Comparison of ENCODE assay signal across 2 cellular contexts in the genomic region with DNA sequence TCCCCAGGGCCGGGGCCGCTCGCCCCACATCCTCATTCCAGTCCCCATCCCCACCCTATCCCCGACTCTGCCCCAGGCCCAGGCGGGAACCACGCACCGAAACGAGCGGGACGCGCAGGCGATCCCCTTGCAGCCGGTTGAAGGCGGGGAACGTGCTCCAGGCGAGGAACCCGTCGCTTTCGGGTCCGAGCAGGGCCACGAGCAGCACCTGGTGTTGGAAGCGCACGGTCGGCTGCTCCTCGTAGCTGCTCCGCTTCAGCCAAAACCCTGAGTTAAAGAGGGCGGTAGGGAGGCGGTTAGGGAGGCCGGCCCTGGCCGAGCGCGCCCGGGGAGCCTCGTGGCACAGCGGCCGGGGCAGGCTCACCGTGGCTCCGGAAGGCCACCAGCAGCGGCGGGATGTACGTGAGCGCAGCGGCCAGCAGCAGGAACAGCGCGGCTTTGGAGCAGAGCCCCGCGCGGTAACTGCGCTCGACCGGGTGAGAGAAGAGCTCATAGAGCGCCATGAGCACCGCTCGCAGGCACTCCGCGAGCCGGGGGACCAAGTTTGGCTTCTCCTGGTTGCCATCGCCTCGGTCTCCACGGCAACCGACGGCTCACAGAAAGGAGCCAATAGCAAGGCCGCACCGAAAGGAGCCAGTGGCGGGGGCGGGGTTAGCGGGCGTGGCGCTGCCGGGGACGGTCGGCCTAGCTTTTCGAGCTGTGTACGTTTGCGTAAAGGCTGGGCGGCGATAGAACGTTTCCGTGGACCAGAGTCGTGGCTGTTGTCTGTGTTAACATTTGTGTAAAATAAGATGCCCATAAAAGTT.
TF ChIP-seq lines count a peak whose summit lies in the region.

A gene with protein sequence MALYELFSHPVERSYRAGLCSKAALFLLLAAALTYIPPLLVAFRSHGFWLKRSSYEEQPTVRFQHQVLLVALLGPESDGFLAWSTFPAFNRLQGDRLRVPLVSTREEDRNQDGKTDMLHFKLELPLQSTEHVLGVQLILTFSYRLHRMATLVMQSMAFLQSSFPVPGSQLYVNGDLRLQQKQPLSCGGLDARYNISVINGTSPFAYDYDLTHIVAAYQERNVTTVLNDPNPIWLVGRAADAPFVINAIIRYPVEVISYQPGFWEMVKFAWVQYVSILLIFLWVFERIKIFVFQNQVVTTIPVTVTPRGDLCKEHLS (minus strand): TSS at position 546 of the 806 bp plus-strand sequence. CDS start 43 bp downstream, at position 503.

TF ChIP-seq in HCT116, 20 proteins besides CTCF, POLR2A, EP300 and RAD21:
- TF ChIP-seq CBX3 (IDR thresholded peaks at IDR 0.05; ENCODE audit: low read depth) (no peak), EGR1 (IDR thresholded peaks at IDR 0.05; ENCODE audit: low read depth) (peak; percentile 89), CEBPB (IDR thresholded peaks at IDR 0.05; ENCODE audit: low read depth) (no peak), EZH2 (IDR thresholded peaks at IDR 0.05) (no peak), POLR2AphosphoS5 (IDR thresholded peaks at IDR 0.05; ENCODE audit: low read depth, low read length) (peak; percentile 69), ZFX (IDR thresholded peaks at IDR 0.05) (peak; percentile 71; the same call in 1 of the 2 replicates), FOSL1 (IDR thresholded peaks at IDR 0.05; ENCODE audit: low read depth) (no peak), ELF1 (IDR thresholded peaks at IDR 0.05; ENCODE audit: borderline replicate concordance, low read depth) (no peak), SP1 (IDR thresholded peaks at IDR 0.05; ENCODE audit: low read depth) (peak; percentile 55), ZNF274 (IDR thresholded peaks at IDR 0.05; ENCODE audit: low read depth, low read length) (no peak), TCF7L2 (IDR thresholded peaks at IDR 0.05; ENCODE audit: borderline replicate concordance, extremely low read depth, insufficient read depth, insufficient read length) (no peak), EZH2phosphoT487 (IDR thresholded peaks at IDR 0.05; ENCODE audit: borderline replicate concordance) (no peak), ATF3 (IDR thresholded peaks at IDR 0.05) (no peak), JUND (IDR thresholded peaks at IDR 0.05) (no peak), YY1 (IDR thresholded peaks at IDR 0.05; ENCODE audit: extremely low read depth, insufficient replicate concordance, low read depth, low read length) (peak; percentile 42), SRF (IDR thresholded peaks at IDR 0.05; ENCODE audit: low read depth) (no peak), SIN3A (IDR thresholded peaks at IDR 0.05; ENCODE audit: low read depth) (peak; percentile 84)
- TF ChIP-seq, protein P1, sequence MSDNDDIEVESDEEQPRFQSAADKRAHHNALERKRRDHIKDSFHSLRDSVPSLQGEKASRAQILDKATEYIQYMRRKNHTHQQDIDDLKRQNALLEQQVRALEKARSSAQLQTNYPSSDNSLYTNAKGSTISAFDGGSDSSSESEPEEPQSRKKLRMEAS (IDR thresholded peaks at IDR 0.05): peak; percentile 80
- TF ChIP-seq, protein P2, sequence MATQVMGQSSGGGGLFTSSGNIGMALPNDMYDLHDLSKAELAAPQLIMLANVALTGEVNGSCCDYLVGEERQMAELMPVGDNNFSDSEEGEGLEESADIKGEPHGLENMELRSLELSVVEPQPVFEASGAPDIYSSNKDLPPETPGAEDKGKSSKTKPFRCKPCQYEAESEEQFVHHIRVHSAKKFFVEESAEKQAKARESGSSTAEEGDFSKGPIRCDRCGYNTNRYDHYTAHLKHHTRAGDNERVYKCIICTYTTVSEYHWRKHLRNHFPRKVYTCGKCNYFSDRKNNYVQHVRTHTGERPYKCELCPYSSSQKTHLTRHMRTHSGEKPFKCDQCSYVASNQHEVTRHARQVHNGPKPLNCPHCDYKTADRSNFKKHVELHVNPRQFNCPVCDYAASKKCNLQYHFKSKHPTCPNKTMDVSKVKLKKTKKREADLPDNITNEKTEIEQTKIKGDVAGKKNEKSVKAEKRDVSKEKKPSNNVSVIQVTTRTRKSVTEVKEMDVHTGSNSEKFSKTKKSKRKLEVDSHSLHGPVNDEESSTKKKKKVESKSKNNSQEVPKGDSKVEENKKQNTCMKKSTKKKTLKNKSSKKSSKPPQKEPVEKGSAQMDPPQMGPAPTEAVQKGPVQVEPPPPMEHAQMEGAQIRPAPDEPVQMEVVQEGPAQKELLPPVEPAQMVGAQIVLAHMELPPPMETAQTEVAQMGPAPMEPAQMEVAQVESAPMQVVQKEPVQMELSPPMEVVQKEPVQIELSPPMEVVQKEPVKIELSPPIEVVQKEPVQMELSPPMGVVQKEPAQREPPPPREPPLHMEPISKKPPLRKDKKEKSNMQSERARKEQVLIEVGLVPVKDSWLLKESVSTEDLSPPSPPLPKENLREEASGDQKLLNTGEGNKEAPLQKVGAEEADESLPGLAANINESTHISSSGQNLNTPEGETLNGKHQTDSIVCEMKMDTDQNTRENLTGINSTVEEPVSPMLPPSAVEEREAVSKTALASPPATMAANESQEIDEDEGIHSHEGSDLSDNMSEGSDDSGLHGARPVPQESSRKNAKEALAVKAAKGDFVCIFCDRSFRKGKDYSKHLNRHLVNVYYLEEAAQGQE (IDR thresholded peaks at IDR 0.05; ENCODE audit: low read depth): no peak
- TF ChIP-seq, protein P3, sequence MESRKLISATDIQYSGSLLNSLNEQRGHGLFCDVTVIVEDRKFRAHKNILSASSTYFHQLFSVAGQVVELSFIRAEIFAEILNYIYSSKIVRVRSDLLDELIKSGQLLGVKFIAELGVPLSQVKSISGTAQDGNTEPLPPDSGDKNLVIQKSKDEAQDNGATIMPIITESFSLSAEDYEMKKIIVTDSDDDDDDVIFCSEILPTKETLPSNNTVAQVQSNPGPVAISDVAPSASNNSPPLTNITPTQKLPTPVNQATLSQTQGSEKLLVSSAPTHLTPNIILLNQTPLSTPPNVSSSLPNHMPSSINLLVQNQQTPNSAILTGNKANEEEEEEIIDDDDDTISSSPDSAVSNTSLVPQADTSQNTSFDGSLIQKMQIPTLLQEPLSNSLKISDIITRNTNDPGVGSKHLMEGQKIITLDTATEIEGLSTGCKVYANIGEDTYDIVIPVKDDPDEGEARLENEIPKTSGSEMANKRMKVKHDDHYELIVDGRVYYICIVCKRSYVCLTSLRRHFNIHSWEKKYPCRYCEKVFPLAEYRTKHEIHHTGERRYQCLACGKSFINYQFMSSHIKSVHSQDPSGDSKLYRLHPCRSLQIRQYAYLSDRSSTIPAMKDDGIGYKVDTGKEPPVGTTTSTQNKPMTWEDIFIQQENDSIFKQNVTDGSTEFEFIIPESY (IDR thresholded peaks at IDR 0.05; ENCODE audit: extremely low read depth, insufficient replicate concordance, low read length): peak; percentile 63

TF ChIP-seq in SK-N-SH, 30 proteins besides CTCF, POLR2A, EP300 and RAD21 (continues in another document):
- TF ChIP-seq SIN3A (IDR thresholded peaks at IDR 0.05; ENCODE audit: borderline replicate concordance, low read depth, low read length) (0 out of 2 replicates have a peak, but pooled peaks have one; percentile 70), MXI1 (IDR thresholded peaks at IDR 0.05; ENCODE audit: low read depth, low read length) (peak; percentile 96), JUND (IDR thresholded peaks at IDR 0.05) (no peak), GABPA (IDR thresholded peaks at IDR 0.05; ENCODE audit: low read depth) (no peak; the same call in 1 of the 2 replicates), GATA2 (CRISPR knock-in tag; IDR thresholded peaks at IDR 0.05) (no peak), NRF1 (IDR thresholded peaks at IDR 0.05; ENCODE audit: low read depth, low read length) (no peak), TCF12 (IDR thresholded peaks at IDR 0.05) (no peak), FOSL2 (IDR thresholded peaks at IDR 0.05; ENCODE audit: borderline replicate concordance, low read depth) (no peak), TAF1 (IDR thresholded peaks at IDR 0.05; ENCODE audit: borderline replicate concordance, low read depth, low read length) (peak; percentile 44), ELF1 (IDR thresholded peaks at IDR 0.05) (no peak), EZH2phosphoT487 (IDR thresholded peaks at IDR 0.05; ENCODE audit: borderline replicate concordance, low read depth) (no peak), USF1 (IDR thresholded peaks at IDR 0.05; ENCODE audit: borderline replicate concordance, low read depth) (no peak), FOXM1 (IDR thresholded peaks at IDR 0.05; ENCODE audit: low read depth) (no peak), RFX5 (IDR thresholded peaks at IDR 0.05; ENCODE audit: low read length) (peak; percentile 96), YY1 (IDR thresholded peaks at IDR 0.05; ENCODE audit: low read depth) (peak; percentile 53; the same call in 1 of the 2 replicates), TEAD4 (IDR thresholded peaks at IDR 0.05; ENCODE audit: borderline replicate concordance, insufficient read depth) (no peak), NFIC (IDR thresholded peaks at IDR 0.05; ENCODE audit: borderline replicate concordance) (no peak), MEF2A (IDR thresholded peaks at IDR 0.05; ENCODE audit: borderline replicate concordance, low read depth) (no peak), RCOR1 (IDR thresholded peaks at IDR 0.05; ENCODE audit: low read length) (no peak), POLR2AphosphoS5 (IDR thresholded peaks at IDR 0.05; ENCODE audit: low read depth, low read length) (peak; percentile 89), CHD2 (IDR thresholded peaks at IDR 0.05; ENCODE audit: low read length, partially characterized antibody) (no peak), FOXJ3 (CRISPR knock-in tag; IDR thresholded peaks at IDR 0.05) (no peak), SMC3 (IDR thresholded peaks at IDR 0.05; ENCODE audit: low read depth, low read length) (no peak), RXRA (IDR thresholded peaks at IDR 0.05; ENCODE audit: borderline replicate concordance, low read depth) (no peak)
- TF ChIP-seq, protein P1 (IDR thresholded peaks at IDR 0.05; ENCODE audit: low read depth): no peak; the same call in 1 of the 2 replicates
- TF ChIP-seq, protein P4, sequence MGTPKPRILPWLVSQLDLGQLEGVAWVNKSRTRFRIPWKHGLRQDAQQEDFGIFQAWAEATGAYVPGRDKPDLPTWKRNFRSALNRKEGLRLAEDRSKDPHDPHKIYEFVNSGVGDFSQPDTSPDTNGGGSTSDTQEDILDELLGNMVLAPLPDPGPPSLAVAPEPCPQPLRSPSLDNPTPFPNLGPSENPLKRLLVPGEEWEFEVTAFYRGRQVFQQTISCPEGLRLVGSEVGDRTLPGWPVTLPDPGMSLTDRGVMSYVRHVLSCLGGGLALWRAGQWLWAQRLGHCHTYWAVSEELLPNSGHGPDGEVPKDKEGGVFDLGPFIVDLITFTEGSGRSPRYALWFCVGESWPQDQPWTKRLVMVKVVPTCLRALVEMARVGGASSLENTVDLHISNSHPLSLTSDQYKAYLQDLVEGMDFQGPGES (IDR thresholded peaks at IDR 0.05; ENCODE audit: low read depth, low read length): no peak
- TF ChIP-seq, protein P2 (IDR thresholded peaks at IDR 0.05; ENCODE audit: low read depth, low read length): no peak
- TF ChIP-seq, protein P3 (IDR thresholded peaks at IDR 0.05; ENCODE audit: borderline replicate concordance, low read depth): no peak
- TF ChIP-seq, protein P5, sequence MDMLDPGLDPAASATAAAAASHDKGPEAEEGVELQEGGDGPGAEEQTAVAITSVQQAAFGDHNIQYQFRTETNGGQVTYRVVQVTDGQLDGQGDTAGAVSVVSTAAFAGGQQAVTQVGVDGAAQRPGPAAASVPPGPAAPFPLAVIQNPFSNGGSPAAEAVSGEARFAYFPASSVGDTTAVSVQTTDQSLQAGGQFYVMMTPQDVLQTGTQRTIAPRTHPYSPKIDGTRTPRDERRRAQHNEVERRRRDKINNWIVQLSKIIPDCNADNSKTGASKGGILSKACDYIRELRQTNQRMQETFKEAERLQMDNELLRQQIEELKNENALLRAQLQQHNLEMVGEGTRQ (IDR thresholded peaks at IDR 0.05; ENCODE audit: borderline replicate concordance, low read depth, low read length): no peak
